ENCODE assay signal across 22 cellular contexts in genomic region chr2:193199322-193199721, GRCh38.
"Had no signal": no experiment of that assay in that cellular context is flagged by ENCODE, and none has a peak within 500 bp of the region (broad histone marks: within the 10 kb centered on the region; RNA-seq: fewer than 3 reads in every experiment).

No MANE protein-coding gene starts in this region.

- H2AFZ ChIP-seq: parathyroid adenoma had no signal

- H3K4me3 ChIP-seq: dorsolateral prefrontal cortex, gastroesophageal sphincter, heart right ventricle, left lung, mucosa of descending colon, right lobe of liver, suprapubic skin had no signal

- H3K9ac ChIP-seq: parathyroid adenoma had no signal

- H3K9me3 ChIP-seq: gastroesophageal sphincter, right lobe of liver, suprapubic skin had no signal

- H3K27me3 ChIP-seq: dorsolateral prefrontal cortex, foreskin keratinocyte, gastroesophageal sphincter, heart right ventricle, left lung, right lobe of liver, suprapubic skin had no signal

- H3K79me2 ChIP-seq: parathyroid adenoma had no signal

- H3K36me3 ChIP-seq: gastroesophageal sphincter, heart right ventricle, left lung, right lobe of liver, suprapubic skin had no signal

- H3K27ac ChIP-seq: dorsolateral prefrontal cortex, foreskin keratinocyte, gastroesophageal sphincter, heart right ventricle, left lung, parathyroid adenoma, right lobe of liver, suprapubic skin had no signal

- DNase-seq: dorsolateral prefrontal cortex; effector CD4-positive, alpha-beta T cell; foreskin keratinocyte; glutamatergic neuron; heart right ventricle; hippocampal formation; left cardiac atrium; left lung; mesenchymal stem cell; mucosa of descending colon; naive B cell; right lobe of liver; small intestine; stimulated activated CD4-positive, alpha-beta T cell treated with anti-CD3 and anti-CD28 coated beads, Interleukin-15, amount 100 ng/mL, for 24 hours; stimulated activated CD4-positive, alpha-beta T cell treated with anti-CD3 and anti-CD28 coated beads, Interleukin-2, amount 100 ng/mL, for 48 hours; stimulated activated CD8-positive, alpha-beta memory T cell treated with anti-CD3 and anti-CD28 coated beads, Interleukin-4, amount 100 ng/mL, for 48 hours; stimulated activated naive CD4-positive, alpha-beta T cell; stimulated activated naive CD8-positive, alpha-beta T cell treated with anti-CD3 and anti-CD28 coated beads, Interleukin-15, amount 100 ng/mL, for 72 hours; trophoblast cell had no signal
